In genomic region chr9:96449844-96450612, GRCh38 we compare ENCODE assay signal across 8 cellular contexts. TPM values are rescaled to one million over a fixed set of nuclear protein-coding genes. Genes with fewer than 3 reads are reported as not detected.
A peak's percentile ranks its signal among the peaks of the same experiment; 100 is the strongest.
DNase-seq lines count a peak whose midpoint lies in the region; ATAC-seq and TF ChIP-seq lines count a peak whose summit lies in the region.

HABP4 (plus strand) TSS chr9:96450169; CDS start chr9:96450280, 111 bp downstream.

- H3K4me1 ChIP-seq in right atrium auricular region, result peaks cover 0 to 16% of the 10 kb centered on the region in 2 donors
- no peaks in the 10 kb centered on the region for H3K4me1 ChIP-seq in uterus

- H3K27me3 ChIP-seq in right atrium auricular region (no peaks in the 10 kb centered on the region), uterus (no peaks in the 10 kb centered on the region)

- peaks cover 13% of the 10 kb centered on the region for H3K4me1 Mint-ChIP-seq in T-helper 1 cell treated with Interleukin-12 subunit alpha and Interleukin-12 subunit beta and Interleukin-4 antibody, amounts not matched to agents 30 μg/mL and 1 μg/mL, for 36 hours (ENCODE audit: low read depth)

- H3K9me3 ChIP-seq in right atrium auricular region (no peaks in the 10 kb centered on the region), uterus (no peaks in the 10 kb centered on the region)

- no peaks in the 10 kb centered on the region for H3K36me3 ChIP-seq in right atrium auricular region
- no peaks in the 10 kb centered on the region for H3K36me3 ChIP-seq in uterus

- peaks cover 1% of the 10 kb centered on the region for H3K36me3 Mint-ChIP-seq in T-helper 1 cell treated with Interleukin-12 subunit alpha and Interleukin-12 subunit beta and Interleukin-4 antibody, amounts not matched to agents 30 μg/mL and 1 μg/mL, for 36 hours (ENCODE audit: low read depth)

- H3K27ac Mint-ChIP-seq in T-helper 1 cell treated with Interleukin-12 subunit alpha and Interleukin-12 subunit beta and Interleukin-4 antibody, amounts not matched to agents 30 μg/mL and 1 μg/mL, for 36 hours, result peak within 1 kb of the TSS; percentile 79

- no peaks in the 10 kb centered on the region for H3K9me3 Mint-ChIP-seq in T-helper 1 cell treated with Interleukin-12 subunit alpha and Interleukin-12 subunit beta and Interleukin-4 antibody, amounts not matched to agents 30 μg/mL and 1 μg/mL, for 36 hours

- peak within 1 kb of the TSS; percentile 85 for H3K4me3 Mint-ChIP-seq in T-helper 1 cell treated with Interleukin-12 subunit alpha and Interleukin-12 subunit beta and Interleukin-4 antibody, amounts not matched to agents 30 μg/mL and 1 μg/mL, for 36 hours

- H3K4me3 ChIP-seq in right atrium auricular region (peak within 1 kb of the TSS; percentile 73 to 81), uterus (peak within 1 kb of the TSS; percentile 59 to 87)

- TF ChIP-seq CTCF in right atrium auricular region (IDR thresholded peaks at IDR 0.05) (no peak), uterus (IDR thresholded peaks at IDR 0.05) (peak in 2 of 4 experiments; percentile 24 to 30)

- H3K27me3 Mint-ChIP-seq in T-helper 1 cell treated with Interleukin-12 subunit alpha and Interleukin-12 subunit beta and Interleukin-4 antibody, amounts not matched to agents 30 μg/mL and 1 μg/mL, for 36 hours (ENCODE audit: low read depth), result peaks cover 21% of the 10 kb centered on the region

- DNase-seq in NCI-H1694 (lab: John Stamatoyannopoulos, UW) (peak; percentile 78), amygdala (lab: John Stamatoyannopoulos, UW) (peak; percentile 57 to 98 (median 92)), right atrium auricular region (ENCODE audit: low spot score) (peak; percentile 96), putamen (ENCODE audit: low spot score) (peak; percentile 96), uterus (peak; percentile 95 to 97)

- H3K27ac ChIP-seq in right atrium auricular region (peak within 1 kb of the TSS; percentile 84 to 91), uterus (peak within 1 kb of the TSS; percentile 69 to 87)

- intact Hi-C loops in uterus (cut with DNase I; ENCODE audit: low total_unique reads), result no loop called here

- peak; percentile 98 for ATAC-seq in HG02885 (IDR thresholded peaks at IDR 0.05; ENCODE audit: poor library complexity, unreplicated experiment)

- peak; percentile 82 for TF ChIP-seq POLR2A in GM15510 (IDR thresholded peaks at IDR 0.05; ENCODE audit: borderline replicate concordance, extremely low read depth, insufficient read length)
- peak; percentile 96 to 97 for TF ChIP-seq POLR2A in uterus (IDR thresholded peaks at IDR 0.05)

RNA-seq across cellular contexts. Expression of gene HABP4, which starts in this region (rescaled TPM):
- total RNA-seq in right atrium auricular region (10 to 100 TPM; 16.5 to 20.5 TPM), uterus (10 to 100 TPM in 2 of 4 donors, 1 to 10 TPM in 2; 4.1 to 19.4 (median 11.9) TPM)

Comparison
In these comparisons a context has a peak if more than half of its experiments do, and no peak if none do; other contexts are left out.
1. Peak in every context shown above with its lines: DNase-seq, ATAC-seq, H3K4me3 ChIP-seq and H3K27ac ChIP-seq.